6 cellular contexts compared by ENCODE assay signal in genomic region chr17:12074346-12074745, GRCh38.
"Had no signal": no experiment of that assay in that cellular context is flagged by ENCODE, and none has a peak within 500 bp of the region (broad histone marks: within the 10 kb centered on the region; RNA-seq: fewer than 3 reads in every experiment).

No MANE protein-coding gene starts in this region.

- H3K27ac ChIP-seq: HL-60 had no signal

- H3K27me3 Mint-ChIP-seq: IgD-negative memory B cell had no signal

- H3K4me3 Mint-ChIP-seq: GM23338, H9, IgD-negative memory B cell had no signal

- H2AFZ ChIP-seq: GM23338 had no signal

- H3K4me1 Mint-ChIP-seq: GM23338, H9 had no signal

- H3K4me3 ChIP-seq: GM23338 had no signal

- H3K4me2 ChIP-seq: GM23338 had no signal

- ATAC-seq: GM23338, HepG2 had no signal

- DNase-seq: H9, HCEC 1CT had no signal

- H3K9me3 Mint-ChIP-seq: GM23338, H9 had no signal

- H3K27ac Mint-ChIP-seq: GM23338, IgD-negative memory B cell had no signal
